2 cellular contexts compared by ENCODE assay signal in the genomic region with DNA sequence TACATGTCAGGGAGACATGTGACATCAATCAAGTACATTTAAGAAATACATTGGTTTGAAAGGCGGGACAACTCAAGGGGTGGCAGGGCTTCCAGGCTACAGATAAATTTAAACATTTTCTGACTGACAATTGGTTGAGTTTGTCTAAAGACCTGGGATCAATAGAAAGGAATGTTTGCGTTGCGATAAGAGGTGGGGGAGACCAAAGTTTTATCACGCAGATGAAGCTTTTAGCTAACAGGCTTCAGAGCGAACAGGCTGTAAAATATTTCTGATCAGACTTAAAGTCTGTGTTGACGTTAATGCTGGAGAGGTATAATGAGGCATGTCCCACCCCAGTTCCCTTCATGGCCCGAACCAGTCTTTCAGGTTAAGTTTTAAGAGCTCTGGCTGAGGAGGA.
TF ChIP-seq lines count a peak whose summit lies in the region.

No MANE protein-coding gene starts in this region.

TF ChIP-seq in HepG2, 621 proteins besides CTCF, POLR2A, EP300 and RAD21:
- no peak for TF ChIP-seq FLYWCH1 (CRISPR knock-in tag; IDR thresholded peaks at IDR 0.05)
- TF ChIP-seq TCF7 (IDR thresholded peaks at IDR 0.05; ENCODE audit: low read depth) = peak; percentile 31; the same call in 1 of the 2 replicates
- TF ChIP-seq SOX6 (IDR thresholded peaks at IDR 0.05) = no peak
- TF ChIP-seq SOX6 (CRISPR knock-in tag; IDR thresholded peaks at IDR 0.05) = peak; percentile 49; the same call in 1 of the 2 replicates
- TF ChIP-seq HNRNPK (IDR thresholded peaks at IDR 0.05; ENCODE audit: low read depth, low read length, poor library complexity, severe bottlenecking) = no peak
- no peak for TF ChIP-seq ZNF879 (CRISPR knock-in tag; IDR thresholded peaks at IDR 0.05)
- TF ChIP-seq ONECUT2 (CRISPR knock-in tag; IDR thresholded peaks at IDR 0.05) = peak; percentile 72
- no peak for TF ChIP-seq ZNF251 (CRISPR knock-in tag; IDR thresholded peaks at IDR 0.05)
- TF ChIP-seq, protein P1, sequence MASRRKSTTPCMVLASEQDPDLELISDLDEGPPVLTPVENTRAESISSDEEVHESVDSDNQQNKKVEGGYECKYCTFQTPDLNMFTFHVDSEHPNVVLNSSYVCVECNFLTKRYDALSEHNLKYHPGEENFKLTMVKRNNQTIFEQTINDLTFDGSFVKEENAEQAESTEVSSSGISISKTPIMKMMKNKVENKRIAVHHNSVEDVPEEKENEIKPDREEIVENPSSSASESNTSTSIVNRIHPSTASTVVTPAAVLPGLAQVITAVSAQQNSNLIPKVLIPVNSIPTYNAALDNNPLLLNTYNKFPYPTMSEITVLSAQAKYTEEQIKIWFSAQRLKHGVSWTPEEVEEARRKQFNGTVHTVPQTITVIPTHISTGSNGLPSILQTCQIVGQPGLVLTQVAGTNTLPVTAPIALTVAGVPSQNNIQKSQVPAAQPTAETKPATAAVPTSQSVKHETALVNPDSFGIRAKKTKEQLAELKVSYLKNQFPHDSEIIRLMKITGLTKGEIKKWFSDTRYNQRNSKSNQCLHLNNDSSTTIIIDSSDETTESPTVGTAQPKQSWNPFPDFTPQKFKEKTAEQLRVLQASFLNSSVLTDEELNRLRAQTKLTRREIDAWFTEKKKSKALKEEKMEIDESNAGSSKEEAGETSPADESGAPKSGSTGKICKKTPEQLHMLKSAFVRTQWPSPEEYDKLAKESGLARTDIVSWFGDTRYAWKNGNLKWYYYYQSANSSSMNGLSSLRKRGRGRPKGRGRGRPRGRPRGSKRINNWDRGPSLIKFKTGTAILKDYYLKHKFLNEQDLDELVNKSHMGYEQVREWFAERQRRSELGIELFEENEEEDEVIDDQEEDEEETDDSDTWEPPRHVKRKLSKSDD (CRISPR knock-in tag; IDR thresholded peaks at IDR 0.05; ENCODE audit: low read depth) = no peak
- no peak for TF ChIP-seq ZNF34 (CRISPR knock-in tag; IDR thresholded peaks at IDR 0.05; ENCODE audit: borderline replicate concordance)
- no peak for TF ChIP-seq SOX13 (IDR thresholded peaks at IDR 0.05)
- TF ChIP-seq SOX13 (CRISPR knock-in tag; conservative IDR thresholded peaks at IDR 0.05 in 1 of 2, IDR thresholded peaks at IDR 0.05 in 1 of 2) = 0 out of 4 replicates have a peak, but pooled peaks of 1 of the 2 experiments have one; percentile 13
- TF ChIP-seq, protein P2, sequence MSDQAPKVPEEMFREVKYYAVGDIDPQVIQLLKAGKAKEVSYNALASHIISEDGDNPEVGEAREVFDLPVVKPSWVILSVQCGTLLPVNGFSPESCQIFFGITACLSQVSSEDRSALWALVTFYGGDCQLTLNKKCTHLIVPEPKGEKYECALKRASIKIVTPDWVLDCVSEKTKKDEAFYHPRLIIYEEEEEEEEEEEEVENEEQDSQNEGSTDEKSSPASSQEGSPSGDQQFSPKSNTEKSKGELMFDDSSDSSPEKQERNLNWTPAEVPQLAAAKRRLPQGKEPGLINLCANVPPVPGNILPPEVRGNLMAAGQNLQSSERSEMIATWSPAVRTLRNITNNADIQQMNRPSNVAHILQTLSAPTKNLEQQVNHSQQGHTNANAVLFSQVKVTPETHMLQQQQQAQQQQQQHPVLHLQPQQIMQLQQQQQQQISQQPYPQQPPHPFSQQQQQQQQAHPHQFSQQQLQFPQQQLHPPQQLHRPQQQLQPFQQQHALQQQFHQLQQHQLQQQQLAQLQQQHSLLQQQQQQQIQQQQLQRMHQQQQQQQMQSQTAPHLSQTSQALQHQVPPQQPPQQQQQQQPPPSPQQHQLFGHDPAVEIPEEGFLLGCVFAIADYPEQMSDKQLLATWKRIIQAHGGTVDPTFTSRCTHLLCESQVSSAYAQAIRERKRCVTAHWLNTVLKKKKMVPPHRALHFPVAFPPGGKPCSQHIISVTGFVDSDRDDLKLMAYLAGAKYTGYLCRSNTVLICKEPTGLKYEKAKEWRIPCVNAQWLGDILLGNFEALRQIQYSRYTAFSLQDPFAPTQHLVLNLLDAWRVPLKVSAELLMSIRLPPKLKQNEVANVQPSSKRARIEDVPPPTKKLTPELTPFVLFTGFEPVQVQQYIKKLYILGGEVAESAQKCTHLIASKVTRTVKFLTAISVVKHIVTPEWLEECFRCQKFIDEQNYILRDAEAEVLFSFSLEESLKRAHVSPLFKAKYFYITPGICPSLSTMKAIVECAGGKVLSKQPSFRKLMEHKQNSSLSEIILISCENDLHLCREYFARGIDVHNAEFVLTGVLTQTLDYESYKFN (CRISPR knock-in tag; conservative IDR thresholded peaks at IDR 0.05) = peak; percentile 27; the same call in 1 of the 2 replicates

TF ChIP-seq in K562, 482 proteins besides CTCF, POLR2A, EP300 and RAD21:
- TF ChIP-seq XRCC3 (IDR thresholded peaks at IDR 0.05) (no peak), ZC3H8 (IDR thresholded peaks at IDR 0.05) (no peak), POLR3G (IDR thresholded peaks at IDR 0.05; ENCODE audit: extremely low read depth, insufficient read length, insufficient replicate concordance) (no peak), ZNF384 (IDR thresholded peaks at IDR 0.05; ENCODE audit: low read depth, low read length) (no peak), ZNF121 (CRISPR knock-in tag; conservative IDR thresholded peaks at IDR 0.05) (no peak), POLR3A (IDR thresholded peaks at IDR 0.05; ENCODE audit: borderline replicate concordance, extremely low read depth, insufficient read depth, insufficient read length) (no peak), ZBTB17 (CRISPR knock-in tag; IDR thresholded peaks at IDR 0.05) (no peak), IFI16 (CRISPR knock-in tag; IDR thresholded peaks at IDR 0.05) (no peak), SOX6 (IDR thresholded peaks at IDR 0.05) (no peak), TAF7 (tag; IDR thresholded peaks at IDR 0.05) (no peak), ATF1 (CRISPR knock-in tag; IDR thresholded peaks at IDR 0.05) (no peak), ATF1 (tag; IDR thresholded peaks at IDR 0.05) (no peak), ATF7 (IDR thresholded peaks at IDR 0.05) (no peak), MEF2D (tag; conservative IDR thresholded peaks at IDR 0.05; ENCODE audit: low read depth) (no peak)
TF ChIP-seq in K562: peak in this region for 0.
